ENCODE assay signal across 2 cellular contexts in genomic region chr10:119403927-119404326, GRCh38.
TF ChIP-seq lines count a peak whose summit lies in the region.

No MANE protein-coding gene starts in this region.

TF ChIP-seq in IMR-90, 13 proteins besides CTCF, POLR2A, EP300 and RAD21:
- TF ChIP-seq NFE2L2 (IDR thresholded peaks at IDR 0.05; ENCODE audit: low read depth, low read length), result no peak

TF ChIP-seq in K562, 482 proteins besides CTCF, POLR2A, EP300 and RAD21:
- TF ChIP-seq ELF1 (tag; IDR thresholded peaks at IDR 0.05) (no peak), FOXA3 (CRISPR knock-in tag; conservative IDR thresholded peaks at IDR 0.05 in 1 of 2, IDR thresholded peaks at IDR 0.05 in 1 of 2) (no peak), SPI1 (IDR thresholded peaks at IDR 0.05; ENCODE audit: borderline replicate concordance, low read depth, low read length) (peak; percentile 34; the same call in 1 of the 2 replicates), ZNF384 (IDR thresholded peaks at IDR 0.05; ENCODE audit: low read depth, low read length) (no peak), SLC30A9 (CRISPR knock-in tag; IDR thresholded peaks at IDR 0.05) (no peak)
